Comparison of ENCODE assay signal across 13 cellular contexts in the genomic region with DNA sequence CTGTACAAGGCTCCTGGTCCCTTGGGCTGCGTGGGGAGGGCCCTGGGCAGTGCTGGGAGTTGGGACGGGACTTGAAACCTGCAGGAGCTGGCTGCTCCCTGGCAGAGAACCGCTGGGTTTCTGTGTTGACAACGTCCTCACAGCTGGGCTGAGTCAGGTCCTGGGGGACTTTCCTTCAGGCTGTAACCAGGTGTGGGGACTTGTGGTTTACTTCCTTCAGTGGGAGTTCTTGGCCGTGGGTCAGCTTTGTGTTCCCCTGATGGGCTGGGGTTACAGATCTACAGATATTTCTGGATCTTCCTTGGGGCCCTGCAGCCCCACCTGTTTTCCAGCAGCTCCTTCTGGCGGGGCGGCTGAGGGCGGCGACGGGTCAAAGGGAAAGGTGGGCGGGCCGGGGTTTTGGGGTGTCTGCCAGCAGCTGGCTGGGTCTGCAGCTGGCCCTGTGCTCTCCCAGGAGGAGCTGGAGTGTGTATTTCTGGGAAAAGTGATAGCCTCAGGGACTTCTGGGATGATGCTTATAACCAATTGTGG.
DNase-seq lines count a peak whose midpoint lies in the region; TF ChIP-seq lines count a peak whose summit lies in the region.
"Had no signal": no experiment of that assay in that cellular context is flagged by ENCODE, and none has a peak within 500 bp of the region (broad histone marks: within the 10 kb centered on the region; RNA-seq: fewer than 3 reads in every experiment).

No MANE protein-coding gene starts in this region.

- no peaks in the 10 kb centered on the region for H3K36me3 Mint-ChIP-seq in nephron (ENCODE audit: low read depth)
- H3K36me3 Mint-ChIP-seq: activated naive CD8-positive, alpha-beta T cell treated with anti-CD3 and anti-CD28 coated beads, Interleukin-2, amount 10 ng/mL, durations not matched to agents 7 days and 5 days had no signal

- TF ChIP-seq CTCF in GM10248 (IDR thresholded peaks at IDR 0.05; ENCODE audit: control extremely low read depth, extremely low read depth, low read depth, missing control alignments) (no peak), epithelial cell of esophagus (IDR thresholded peaks at IDR 0.05; ENCODE audit: insufficient read depth, low read depth, low read length, missing control alignments) (no peak), nephron (IDR thresholded peaks at IDR 0.05; ENCODE audit: unreplicated experiment in 3 of 3) (no peak)

- H3K9me3 Mint-ChIP-seq in nephron = peaks cover 6% of the 10 kb centered on the region

- CTCF ChIA-PET in GM10248 (lab: Yijun Ruan, JAX) = interaction anchor here (1.3 kb wide), 1 partner anchor 13 kb away, joined by 3 read pairs; no protein-coding TSS in a partner anchor

- H3K27me3 Mint-ChIP-seq in nephron (ENCODE audit: low read depth) = peaks cover 14% of the 10 kb centered on the region

- DNase-seq in GM10248 (ENCODE audit: extremely low spot score) (peak; percentile 51), NCI-H2196 (lab: John Stamatoyannopoulos, UW; ENCODE audit: unreplicated experiment) (peak; percentile 42), epithelial cell of esophagus (ENCODE audit: low read depth) (peak; percentile 75), AG08395 (ENCODE audit: low spot score) (no peak), HPDE6-E6E7 (ENCODE audit: extremely low spot score) (no peak)
- no peak for DNase-seq in activated naive CD4-positive, alpha-beta T cell (lab: John Stamatoyannopoulos, UW)
- DNase-seq in stimulated activated naive CD4-positive, alpha-beta T cell treated with Interleukin-2 at 50 U/mL for 16 hours (lab: John Stamatoyannopoulos, UW) = no peak
- DNase-seq: activated naive CD8-positive, alpha-beta T cell treated with anti-CD3 and anti-CD28 coated beads, Interleukin-2, amount 10 ng/mL, durations not matched to agents 7 days and 5 days; naive thymus-derived CD8-positive, alpha-beta T cell; SIG-M5 had no signal

- H3K4me3 Mint-ChIP-seq in nephron = no peak overlapping the region
- H3K4me3 Mint-ChIP-seq: activated naive CD8-positive, alpha-beta T cell treated with anti-CD3 and anti-CD28 coated beads, Interleukin-2, amount 10 ng/mL, durations not matched to agents 7 days and 5 days; naive thymus-derived CD8-positive, alpha-beta T cell had no signal

- H3K4me1 Mint-ChIP-seq in nephron = peaks cover 36% of the 10 kb centered on the region

- peak overlapping the region; percentile 21 to 96 (median 76) for H3K27ac Mint-ChIP-seq in nephron
- H3K27ac Mint-ChIP-seq: activated naive CD8-positive, alpha-beta T cell treated with anti-CD3 and anti-CD28 coated beads, Interleukin-2, amount 10 ng/mL, durations not matched to agents 7 days and 5 days; naive thymus-derived CD8-positive, alpha-beta T cell had no signal

- POLR2A ChIA-PET in GM10248 (lab: Yijun Ruan, JAX) = no interaction called here

- H3K4me3 ChIP-seq in epithelial cell of esophagus (ENCODE audit: low read length) = no peak overlapping the region
- H3K4me3 ChIP-seq: smooth muscle cell, thoracic aorta had no signal

Comparison
In these comparisons a context has a peak if more than half of its experiments do, and no peak if none do; other contexts are left out.
1. DNase-seq: peak in GM10248 (single experiment), NCI-H2196 (single experiment) and epithelial cell of esophagus (single experiment); none in activated naive CD4-positive, alpha-beta T cell (0 of 4), AG08395 (single experiment), HPDE6-E6E7 (single experiment) and stimulated activated naive CD4-positive, alpha-beta T cell treated with Interleukin-2 at 50 U/mL for 16 hours (single experiment).